Comparison of ENCODE assay signal across 17 cellular contexts in genomic region chr10:133134411-133135115, GRCh38. TPM values are rescaled to one million over a fixed set of nuclear protein-coding genes. Genes with fewer than 3 reads are reported as not detected.
DNase-seq lines count a peak whose midpoint lies in the region; TF ChIP-seq lines count a peak whose summit lies in the region.
"Had no signal": no experiment of that assay in that cellular context is flagged by ENCODE, and none has a peak within 500 bp of the region (broad histone marks: within the 10 kb centered on the region; RNA-seq: fewer than 3 reads in every experiment).

No MANE protein-coding gene starts in this region.

- no peak for TF ChIP-seq CTCF in Peyer's patch (IDR thresholded peaks at IDR 0.05)
- no peak for TF ChIP-seq CTCF in spleen (IDR thresholded peaks at IDR 0.05 in 8 of 11, conservative IDR thresholded peaks at IDR 0.05 in 3 of 11)

- intact Hi-C loops in spleen (cut with DNase I; ENCODE audit: low total_unique reads) = no loop called here

- DNase-seq in activated CD8-positive, alpha-beta memory T cell treated with anti-CD3 and anti-CD28 coated beads, Interleukin-2, amount 50 U/mL, for 48 hours = peak; percentile 51
- no peak for DNase-seq in activated CD8-positive, alpha-beta memory T cell treated with anti-CD3 and anti-CD28 coated beads, Interleukin-2, amount 50 U/mL, for 4 hours
- DNase-seq in Peyer's patch (peak in 2 of 3 donors; percentile 30 to 36), epidermal melanocyte (ENCODE audit: insufficient read length, low spot score) (peak; percentile 14), spleen (peak; percentile 73), MG63 (no peak), COLO829 (ENCODE audit: low spot score) (no peak), EL (no peak)
- DNase-seq: activated gamma-delta T cell treated with Interleukin-2 at 50 U/mL for 16 hours; brain microvascular endothelial cell; GOT3; NCI-H1694; NCI-H510A treated with DMSO at 0.1 percent for 48 hours; stimulated activated naive CD4-positive, alpha-beta T cell had no signal

- H3K27me3 ChIP-seq in Peyer's patch = no peaks in the 10 kb centered on the region
- H3K27me3 ChIP-seq in spleen (replicated peaks in 1 of 7) = peaks cover 0 to 3% (median 0%) of the 10 kb centered on the region in 7 donors
- H3K27me3 ChIP-seq in MG63 = no peaks in the 10 kb centered on the region
- H3K27me3 ChIP-seq: brain microvascular endothelial cell, uterus had no signal

- H3K36me3 ChIP-seq in Peyer's patch (no peaks in the 10 kb centered on the region), spleen (no peaks in the 10 kb centered on the region), MG63 (no peaks in the 10 kb centered on the region)
- H3K36me3 ChIP-seq: brain microvascular endothelial cell, uterus had no signal

- no peak overlapping the region for H3K4me3 ChIP-seq in Peyer's patch
- no peak overlapping the region for H3K4me3 ChIP-seq in spleen
- H3K4me3 ChIP-seq in MG63 = no peak overlapping the region
- H3K4me3 ChIP-seq: uterus had no signal

- H3K4me1 ChIP-seq in Peyer's patch = no peaks in the 10 kb centered on the region
- H3K4me1 ChIP-seq in spleen = peaks cover 0 to 3% (median 0%) of the 10 kb centered on the region in 6 donors
- H3K4me1 ChIP-seq: uterus had no signal

- H3K9me3 ChIP-seq in Peyer's patch (no peaks in the 10 kb centered on the region), spleen (no peaks in the 10 kb centered on the region), MG63 (no peaks in the 10 kb centered on the region)
- H3K9me3 ChIP-seq: uterus had no signal

- H3K27ac ChIP-seq in Peyer's patch = no peak overlapping the region
- no peak overlapping the region for H3K27ac ChIP-seq in spleen
- H3K27ac ChIP-seq: brain microvascular endothelial cell, uterus had no signal

- TF ChIP-seq POLR2A in Peyer's patch (IDR thresholded peaks at IDR 0.05) (no peak), spleen (IDR thresholded peaks at IDR 0.05) (no peak)

- WGBS in spleen, 5 donors = 62 to 76% (median 70%) methylated on average over 17 to 20 of the region's 20 CpGs

RNA-seq across cellular contexts. Expression of gene KNDC1, which starts 25.5 kb away (rescaled TPM):
- total RNA-seq in Peyer's patch = 1 to 10 TPM in 1 of 4 donors, under 1 TPM in 1, not detected in 2; 0.27 to 1.7 TPM
- total RNA-seq in spleen = 1 to 10 TPM in 5 of 7 donors, under 1 TPM in 2; 0.32 to 3.5 (median 2.5) TPM
- under 1 TPM; 0.05 to 0.43 (median 0.29) TPM for polyA plus RNA-seq in spleen
- total RNA-seq in MG63 (2014; rRNA removed; shearing (Covaris generic); ENCODE audit: low replicate concordance) = 0.92 and 1.5 TPM in 2 replicates

RNA-seq across cellular contexts. Expression of gene ADGRA1, which starts 46.8 kb away (rescaled TPM):
- not detected for total RNA-seq in Peyer's patch
- under 1 TPM in 2 of 7 donors, not detected in 5; 0.26 to 0.34 TPM for total RNA-seq in spleen
- under 1 TPM in 2 of 3 donors, not detected in 1; 0.02 to 0.13 TPM for polyA plus RNA-seq in spleen
- not detected in 2 replicates for total RNA-seq in MG63 (2014; rRNA removed; shearing (Covaris generic); ENCODE audit: low replicate concordance)
- total RNA-seq: T-helper 2 cell treated with Interferon-gamma antibody and Interleukin-4, amounts not matched to agents 100 ng/mL and 5 ng/mL, for 36 hours had no signal
- polyA plus RNA-seq: AG04450 had no signal

Comparison
In these comparisons a context has a peak if more than half of its experiments do, and no peak if none do; other contexts are left out.
1. DNase-seq: peak in activated CD8-positive, alpha-beta memory T cell treated with anti-CD3 and anti-CD28 coated beads, Interleukin-2, amount 50 U/mL, for 48 hours (single experiment), Peyer's patch (2 of 3), epidermal melanocyte (single experiment) and spleen (single experiment); none in activated CD8-positive, alpha-beta memory T cell treated with anti-CD3 and anti-CD28 coated beads, Interleukin-2, amount 50 U/mL, for 4 hours (single experiment), MG63 (single experiment), COLO829 (single experiment) and EL (single experiment).